19 cellular contexts compared by ENCODE assay signal in the genomic region with DNA sequence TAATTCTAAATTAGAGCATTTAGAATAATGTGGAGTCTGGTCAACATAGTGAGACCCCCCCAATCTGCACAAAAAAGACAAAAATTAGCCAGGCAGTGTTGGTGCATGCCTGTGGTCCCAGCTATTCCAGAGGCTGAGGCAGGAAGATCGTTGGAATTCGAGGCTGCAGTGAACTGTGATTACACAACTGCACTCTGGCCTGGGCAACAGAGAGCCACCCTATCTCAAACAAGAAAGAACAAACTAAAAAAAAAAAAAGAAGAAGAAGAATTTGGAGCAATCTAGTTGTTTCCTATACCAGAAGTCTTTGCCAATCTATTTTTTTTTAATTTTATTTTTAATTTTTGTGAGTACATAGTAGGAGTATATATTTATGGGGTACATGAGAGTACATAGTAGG. TPM values are rescaled to one million over a fixed set of nuclear protein-coding genes. Genes with fewer than 3 reads are reported as not detected.
DNase-seq lines count a peak whose midpoint lies in the region; ATAC-seq and TF ChIP-seq lines count a peak whose summit lies in the region.
"Had no signal": no experiment of that assay in that cellular context is flagged by ENCODE, and none has a peak within 500 bp of the region (broad histone marks: within the 10 kb centered on the region; RNA-seq: fewer than 3 reads in every experiment).

No MANE protein-coding gene starts in this region.

- H3K36me3 ChIP-seq in breast epithelium: no peaks in the 10 kb centered on the region

- H3K27ac ChIP-seq in breast epithelium: no peak overlapping the region
- H3K27ac ChIP-seq: KMS-11, RWPE1 had no signal

- intact Hi-C loops in sciatic nerve (cut with DNase I) (no loop called here), breast epithelium (cut with DNase I; ENCODE audit: low total_unique reads) (no loop called here)

- DNase-seq in HCEC 1CT (peak; percentile 22), RPMI7951 (ENCODE audit: low read depth) (peak; percentile 40), left lobe of liver (ENCODE audit: low spot score) (peak; percentile 73), sciatic nerve (ENCODE audit: low spot score) (no peak), superior temporal gyrus (ENCODE audit: extremely low spot score) (no peak), breast epithelium (ENCODE audit: low spot score in 2 of 2) (no peak)
- DNase-seq: Calu3; CD4-positive, alpha-beta memory T cell; DMS53; NCI-H187 treated with DMSO at 0.1 percent for 48 hours; NCI-H446; NCI-H69; OCI-M1; SW 1271 had no signal

- H3K27me3 ChIP-seq in breast epithelium: no peaks in the 10 kb centered on the region

- H3K4me3 ChIP-seq in breast epithelium: no peak overlapping the region

- peak; percentile 80 for ATAC-seq in left lobe of liver
- ATAC-seq in sciatic nerve: peak; percentile 34
- ATAC-seq in GM21360 (IDR thresholded peaks at IDR 0.05; ENCODE audit: unreplicated experiment): no peak
- no peak for ATAC-seq in HG03159 (IDR thresholded peaks at IDR 0.05; ENCODE audit: unreplicated experiment)

- TF ChIP-seq CTCF in breast epithelium (IDR thresholded peaks at IDR 0.05): no peak

- no peaks in the 10 kb centered on the region for H3K9me3 ChIP-seq in breast epithelium

- no peaks in the 10 kb centered on the region for H3K4me1 ChIP-seq in breast epithelium

- TF ChIP-seq POLR2A in breast epithelium (IDR thresholded peaks at IDR 0.05): no peak

RNA-seq across cellular contexts. Expression of gene CETP, which starts 6.0 kb away (rescaled TPM):
- total RNA-seq in RPMI7951 (2014; rRNA removed; shearing (Covaris generic)): 3.5 and 4.8 TPM in 2 replicates
- total RNA-seq in left lobe of liver: 3.8 TPM
- total RNA-seq in sciatic nerve: 8.2 TPM
- total RNA-seq in breast epithelium: under 1 TPM; 0.44 to 0.80 (median 0.66) TPM
- total RNA-seq: Calu3; CD4-positive, alpha-beta memory T cell; MCF 10A had no signal

RNA-seq across cellular contexts. Expression of gene NLRC5, which starts 21.6 kb away (rescaled TPM):
- total RNA-seq in RPMI7951 (2014; rRNA removed; shearing (Covaris generic)): 15.0 and 16.1 TPM in 2 replicates
- 6.4 TPM for total RNA-seq in left lobe of liver
- 60.1 TPM for total RNA-seq in sciatic nerve
- total RNA-seq in breast epithelium: 10 to 100 TPM; 18.4 to 34.4 (median 24.1) TPM

RNA-seq across cellular contexts. Expression of gene HERPUD1, which starts 35.8 kb away (rescaled TPM):
- 98.9 and 103 TPM in 2 replicates for total RNA-seq in RPMI7951 (2014; rRNA removed; shearing (Covaris generic))
- total RNA-seq in left lobe of liver (122 TPM), sciatic nerve (150 TPM), breast epithelium (100 to 1,000 TPM; 123 to 162 (median 149) TPM)

Comparison
In these comparisons a context has a peak if more than half of its experiments do, and no peak if none do; other contexts are left out.
1. DNase-seq: peak in HCEC 1CT (single experiment), RPMI7951 (single experiment) and left lobe of liver (single experiment); none in sciatic nerve (single experiment), superior temporal gyrus (single experiment) and breast epithelium (0 of 2).
2. ATAC-seq: peak in left lobe of liver (single experiment) and sciatic nerve (single experiment); none in GM21360 (single experiment) and HG03159 (single experiment).